In the genomic region with DNA sequence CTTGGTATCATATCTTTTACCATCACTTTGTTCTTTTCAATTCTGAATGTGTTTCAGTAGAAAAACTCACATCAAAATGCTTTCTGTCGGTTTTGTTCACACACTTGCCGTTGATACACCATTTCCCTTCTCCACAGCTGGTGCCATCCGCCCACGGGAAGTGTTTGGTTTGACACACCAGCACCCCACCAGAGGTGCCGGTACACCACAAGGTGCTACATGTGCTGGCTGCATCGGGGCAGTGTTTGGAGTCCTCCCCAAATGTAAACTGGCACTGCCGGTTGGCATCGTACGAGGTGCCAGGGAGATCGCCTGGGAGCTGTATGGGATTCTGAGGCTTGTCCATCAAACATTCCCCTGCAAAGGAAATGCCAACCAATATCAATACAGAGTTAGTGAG, we compare ENCODE assay signal across 13 cellular contexts. TPM values are rescaled to one million over a fixed set of nuclear protein-coding genes. Genes with fewer than 3 reads are reported as not detected.
DNase-seq lines count a peak whose midpoint lies in the region; ATAC-seq and TF ChIP-seq lines count a peak whose summit lies in the region.
"Had no signal": no experiment of that assay in that cellular context is flagged by ENCODE, and none has a peak within 500 bp of the region (broad histone marks: within the 10 kb centered on the region; RNA-seq: fewer than 3 reads in every experiment).

No MANE protein-coding gene starts in this region.

- peaks cover 66% of the 10 kb centered on the region for H4K20me1 ChIP-seq in hepatocyte (ENCODE audit: insufficient read depth, poor library complexity, severe bottlenecking)

- H3K36me3 Mint-ChIP-seq in activated CD4-positive, alpha-beta T cell treated with anti-CD3 and anti-CD28 coated beads, Interleukin-2, amount 10 ng/mL, durations not matched to agents 7 days and 5 days (ENCODE audit: low read depth): peaks cover 9% of the 10 kb centered on the region
- H3K36me3 Mint-ChIP-seq in activated T-helper 2 cell treated with anti-CD3 and anti-CD28 coated beads, Interferon-gamma antibody, Interleukin-2, Interleukin-4, amounts not matched to agents 10 μg/mL and 5 μg/mL and 100 μg/mL, durations not matched to agents 14 hours and 24 hours and 36 hours (ENCODE audit: low read depth): peaks cover 37% of the 10 kb centered on the region

- no peak overlapping the region for H3K27ac ChIP-seq in hepatocyte
- H3K27ac ChIP-seq in suprapubic skin: no peak overlapping the region
- H3K27ac ChIP-seq: A549, left lung, prostate gland had no signal

- peak; percentile 29 for DNase-seq in activated CD4-positive, alpha-beta T cell treated with anti-CD3 and anti-CD28 coated beads, Interleukin-2, amount 10 ng/mL, durations not matched to agents 7 days and 5 days
- DNase-seq in activated CD4-positive, alpha-beta T cell treated with anti-CD3 and anti-CD28 coated beads for 4 hours: no peak
- DNase-seq in activated T-helper 2 cell treated with anti-CD3 and anti-CD28 coated beads, Interferon-gamma antibody, Interleukin-2, Interleukin-4, amounts not matched to agents 10 μg/mL and 5 μg/mL and 100 μg/mL, durations not matched to agents 14 hours and 24 hours and 36 hours (ENCODE audit: low spot score): peak; percentile 18
- DNase-seq in hepatocyte (ENCODE audit: low spot score): no peak
- DNase-seq in suprapubic skin (ENCODE audit: low spot score in 2 of 2): no peak
- DNase-seq in cerebellar cortex (ENCODE audit: low spot score): no peak
- DNase-seq in GM20000 (ENCODE audit: low spot score): no peak
- DNase-seq: foreskin melanocyte, NCI-H1436 treated with DMSO at 0.1 percent for 48 hours had no signal

- POLR2A ChIA-PET in activated CD4-positive, alpha-beta T cell treated with anti-CD3 and anti-CD28 coated beads, Interleukin-2, amount 10 ng/mL, durations not matched to agents 7 days and 5 days (lab: Charles Lee): no interaction called here

- peak overlapping the region; percentile 90 for H3K4me2 ChIP-seq in hepatocyte
- H3K4me2 ChIP-seq: A549 had no signal

- peak overlapping the region; percentile 0 for H3K27ac Mint-ChIP-seq in activated CD4-positive, alpha-beta T cell treated with anti-CD3 and anti-CD28 coated beads, Interleukin-2, amount 10 ng/mL, durations not matched to agents 7 days and 5 days
- peak overlapping the region; percentile 51 for H3K27ac Mint-ChIP-seq in activated T-helper 2 cell treated with anti-CD3 and anti-CD28 coated beads, Interferon-gamma antibody, Interleukin-2, Interleukin-4, amounts not matched to agents 10 μg/mL and 5 μg/mL and 100 μg/mL, durations not matched to agents 14 hours and 24 hours and 36 hours

- 89% methylated on average over 10 of the region's 10 CpGs for WGBS in hepatocyte (ENCODE audit: low lambda C conversion rate, missing lambda C conversion rate)
- 64% methylated on average over 10 of the region's 10 CpGs for WGBS in suprapubic skin

- CTCF ChIA-PET in activated CD4-positive, alpha-beta T cell treated with anti-CD3 and anti-CD28 coated beads, Interleukin-2, amount 10 ng/mL, durations not matched to agents 7 days and 5 days (lab: Charles Lee): interaction anchor here (0.6 kb wide), 1 partner anchor 55 kb away, joined by 3 read pairs; no protein-coding TSS in a partner anchor

- no peaks in the 10 kb centered on the region for H3K9me3 Mint-ChIP-seq in activated CD4-positive, alpha-beta T cell treated with anti-CD3 and anti-CD28 coated beads, Interleukin-2, amount 10 ng/mL, durations not matched to agents 7 days and 5 days
- no peaks in the 10 kb centered on the region for H3K9me3 Mint-ChIP-seq in activated T-helper 2 cell treated with anti-CD3 and anti-CD28 coated beads, Interferon-gamma antibody, Interleukin-2, Interleukin-4, amounts not matched to agents 10 μg/mL and 5 μg/mL and 100 μg/mL, durations not matched to agents 14 hours and 24 hours and 36 hours

- peaks cover 12% of the 10 kb centered on the region for H3K36me3 ChIP-seq in hepatocyte (replicated peaks; ENCODE audit: insufficient read depth, low read depth)
- peaks cover 40% of the 10 kb centered on the region for H3K36me3 ChIP-seq in suprapubic skin
- H3K36me3 ChIP-seq: prostate gland had no signal

- peak overlapping the region; percentile 2 for H3K4me3 Mint-ChIP-seq in activated CD4-positive, alpha-beta T cell treated with anti-CD3 and anti-CD28 coated beads, Interleukin-2, amount 10 ng/mL, durations not matched to agents 7 days and 5 days
- H3K4me3 Mint-ChIP-seq in activated T-helper 2 cell treated with anti-CD3 and anti-CD28 coated beads, Interferon-gamma antibody, Interleukin-2, Interleukin-4, amounts not matched to agents 10 μg/mL and 5 μg/mL and 100 μg/mL, durations not matched to agents 14 hours and 24 hours and 36 hours (ENCODE audit: low read depth): peak overlapping the region; percentile 37

- H3K79me2 ChIP-seq in hepatocyte: peaks cover 44% of the 10 kb centered on the region

- no peak overlapping the region for H2AFZ ChIP-seq in hepatocyte

- H3K4me1 ChIP-seq in hepatocyte (ENCODE audit: insufficient read depth) (peaks cover 6% of the 10 kb centered on the region), suprapubic skin (peaks cover 34% of the 10 kb centered on the region)
- H3K4me1 ChIP-seq: prostate gland had no signal

- intact Hi-C loops in activated T-helper 2 cell treated with anti-CD3 and anti-CD28 coated beads, Interferon-gamma antibody, Interleukin-2, Interleukin-4, amounts not matched to agents 10 μg/mL and 5 μg/mL and 100 μg/mL, durations not matched to agents 14 hours and 24 hours and 36 hours (cut with micrococcal nuclease): loop anchor here (5.0 to 10.0 kb wide), 2 partner anchors 68 to 1105 kb away; partner anchors contain the start of genes ATP5PF and GABPA

- TF ChIP-seq CTCF in hepatocyte (IDR thresholded peaks at IDR 0.05; ENCODE audit: poor library complexity) (no peak), suprapubic skin (IDR thresholded peaks at IDR 0.05) (no peak), GM20000 (IDR thresholded peaks at IDR 0.05; ENCODE audit: extremely low read depth, missing control alignments) (no peak)

- TF ChIP-seq POLR2A in suprapubic skin (IDR thresholded peaks at IDR 0.05): no peak

- peaks cover 31% of the 10 kb centered on the region for H3K4me1 Mint-ChIP-seq in activated CD4-positive, alpha-beta T cell treated with anti-CD3 and anti-CD28 coated beads, Interleukin-2, amount 10 ng/mL, durations not matched to agents 7 days and 5 days
- peaks cover 37% of the 10 kb centered on the region for H3K4me1 Mint-ChIP-seq in activated T-helper 2 cell treated with anti-CD3 and anti-CD28 coated beads, Interferon-gamma antibody, Interleukin-2, Interleukin-4, amounts not matched to agents 10 μg/mL and 5 μg/mL and 100 μg/mL, durations not matched to agents 14 hours and 24 hours and 36 hours (ENCODE audit: low read depth)

- no peak for ATAC-seq in HG02884 (IDR thresholded peaks at IDR 0.05; ENCODE audit: unreplicated experiment)
- ATAC-seq: A549, left lung had no signal

- no peaks in the 10 kb centered on the region for H3K9me2 ChIP-seq in hepatocyte (replicated peaks; ENCODE audit: insufficient read depth)

- TF ChIP-seq EP300 in suprapubic skin (IDR thresholded peaks at IDR 0.05): no peak

- peaks cover 27% of the 10 kb centered on the region for H3K27me3 Mint-ChIP-seq in activated CD4-positive, alpha-beta T cell treated with anti-CD3 and anti-CD28 coated beads, Interleukin-2, amount 10 ng/mL, durations not matched to agents 7 days and 5 days
- H3K27me3 Mint-ChIP-seq in activated T-helper 2 cell treated with anti-CD3 and anti-CD28 coated beads, Interferon-gamma antibody, Interleukin-2, Interleukin-4, amounts not matched to agents 10 μg/mL and 5 μg/mL and 100 μg/mL, durations not matched to agents 14 hours and 24 hours and 36 hours (ENCODE audit: low read depth): peaks cover 34% of the 10 kb centered on the region

- H3K4me3 ChIP-seq in hepatocyte (no peak overlapping the region), suprapubic skin (peak overlapping the region; percentile 82)
- H3K4me3 ChIP-seq: A549, prostate gland had no signal

- H3K9me3 ChIP-seq in hepatocyte (ENCODE audit: low read depth): no peaks in the 10 kb centered on the region
- no peaks in the 10 kb centered on the region for H3K9me3 ChIP-seq in suprapubic skin
- H3K9me3 ChIP-seq: A549, left lung, prostate gland had no signal

- no peaks in the 10 kb centered on the region for H3K27me3 ChIP-seq in hepatocyte
- no peaks in the 10 kb centered on the region for H3K27me3 ChIP-seq in suprapubic skin

RNA-seq across cellular contexts. Expression of gene ADAMTS1, which starts 5.0 kb away (rescaled TPM):
- 1 to 10 TPM; 1.1 to 2.4 TPM for total RNA-seq in activated CD4-positive, alpha-beta T cell treated with anti-CD3 and anti-CD28 coated beads, Interleukin-2, amount 10 ng/mL, durations not matched to agents 7 days and 5 days
- total RNA-seq in activated T-helper 2 cell treated with anti-CD3 and anti-CD28 coated beads, Interferon-gamma antibody, Interleukin-2, Interleukin-4, amounts not matched to agents 10 μg/mL and 5 μg/mL and 100 μg/mL, durations not matched to agents 14 hours and 24 hours and 36 hours: 2.4 and 2.9 TPM in 2 replicates
- total RNA-seq in hepatocyte (110 and 113 TPM in 2 replicates), suprapubic skin (10 to 100 TPM; 21.2 to 29.2 (median 22.5) TPM)
- polyA plus RNA-seq in hepatocyte: 136 and 144 TPM in 2 replicates

Comparison
In these comparisons a context has a peak if more than half of its experiments do, and no peak if none do; other contexts are left out.
1. DNase-seq: peak in activated CD4-positive, alpha-beta T cell treated with anti-CD3 and anti-CD28 coated beads, Interleukin-2, amount 10 ng/mL, durations not matched to agents 7 days and 5 days (single experiment) and activated T-helper 2 cell treated with anti-CD3 and anti-CD28 coated beads, Interferon-gamma antibody, Interleukin-2, Interleukin-4, amounts not matched to agents 10 μg/mL and 5 μg/mL and 100 μg/mL, durations not matched to agents 14 hours and 24 hours and 36 hours (single experiment); none in activated CD4-positive, alpha-beta T cell treated with anti-CD3 and anti-CD28 coated beads for 4 hours (0 of 2), hepatocyte (single experiment), suprapubic skin (0 of 2), cerebellar cortex (single experiment) and GM20000 (single experiment).